ENCODE assay signal across 2 cellular contexts in the genomic region with DNA sequence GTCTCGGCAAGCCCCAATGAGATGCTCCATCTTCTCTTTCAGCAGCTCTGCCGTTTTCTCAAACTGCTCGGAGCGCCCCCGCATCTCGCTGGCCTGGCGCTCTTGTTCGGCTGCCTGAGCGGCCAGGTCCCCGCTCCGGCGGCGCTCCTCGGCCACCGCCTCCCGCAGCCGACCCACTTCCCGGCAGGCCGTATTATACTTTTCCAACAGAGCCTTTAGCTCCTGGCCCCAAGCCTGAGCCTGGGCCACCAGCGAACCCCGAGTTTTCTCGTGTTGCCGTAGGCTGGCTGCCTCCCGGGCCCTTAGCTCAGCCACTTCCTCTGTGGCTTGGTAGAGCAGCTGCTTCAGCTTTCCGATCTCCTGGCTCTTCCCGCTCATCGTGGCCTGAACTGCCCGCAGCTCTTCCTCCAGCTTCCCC.
TF ChIP-seq lines count a peak whose summit lies in the region.

No MANE protein-coding gene starts in this region.

TF ChIP-seq in WTC11, 78 proteins besides CTCF, POLR2A, EP300 and RAD21 (continued from another document and continues in another):
- TF ChIP-seq ZNF263 (CRISPR knock-in tag; IDR thresholded peaks at IDR 0.05; ENCODE audit: low read depth) (no peak), ZNF138 (CRISPR knock-in tag; conservative IDR thresholded peaks at IDR 0.05) (no peak), FOXP4 (CRISPR knock-in tag; IDR thresholded peaks at IDR 0.05) (no peak), KAT7 (CRISPR knock-in tag; IDR thresholded peaks at IDR 0.05; ENCODE audit: borderline replicate concordance) (no peak), ZNF317 (CRISPR knock-in tag; IDR thresholded peaks at IDR 0.05; ENCODE audit: borderline replicate concordance, low read depth) (no peak), ZNF671 (CRISPR knock-in tag; IDR thresholded peaks at IDR 0.05) (no peak)
- TF ChIP-seq, protein P1, sequence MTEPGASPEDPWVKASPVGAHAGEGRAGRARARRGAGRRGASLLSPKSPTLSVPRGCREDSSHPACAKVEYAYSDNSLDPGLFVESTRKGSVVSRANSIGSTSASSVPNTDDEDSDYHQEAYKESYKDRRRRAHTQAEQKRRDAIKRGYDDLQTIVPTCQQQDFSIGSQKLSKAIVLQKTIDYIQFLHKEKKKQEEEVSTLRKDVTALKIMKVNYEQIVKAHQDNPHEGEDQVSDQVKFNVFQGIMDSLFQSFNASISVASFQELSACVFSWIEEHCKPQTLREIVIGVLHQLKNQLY (CRISPR knock-in tag; IDR thresholded peaks at IDR 0.05) = no peak
- TF ChIP-seq, protein P2, sequence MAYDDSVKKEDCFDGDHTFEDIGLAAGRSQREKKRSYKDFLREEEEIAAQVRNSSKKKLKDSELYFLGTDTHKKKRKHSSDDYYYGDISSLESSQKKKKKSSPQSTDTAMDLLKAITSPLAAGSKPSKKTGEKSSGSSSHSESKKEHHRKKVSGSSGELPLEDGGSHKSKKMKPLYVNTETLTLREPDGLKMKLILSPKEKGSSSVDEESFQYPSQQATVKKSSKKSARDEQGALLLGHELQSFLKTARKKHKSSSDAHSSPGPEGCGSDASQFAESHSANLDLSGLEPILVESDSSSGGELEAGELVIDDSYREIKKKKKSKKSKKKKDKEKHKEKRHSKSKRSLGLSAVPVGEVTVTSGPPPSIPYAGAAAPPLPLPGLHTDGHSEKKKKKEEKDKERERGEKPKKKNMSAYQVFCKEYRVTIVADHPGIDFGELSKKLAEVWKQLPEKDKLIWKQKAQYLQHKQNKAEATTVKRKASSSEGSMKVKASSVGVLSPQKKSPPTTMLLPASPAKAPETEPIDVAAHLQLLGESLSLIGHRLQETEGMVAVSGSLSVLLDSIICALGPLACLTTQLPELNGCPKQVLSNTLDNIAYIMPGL (CRISPR knock-in tag; IDR thresholded peaks at IDR 0.05) = no peak
- TF ChIP-seq, protein P3, sequence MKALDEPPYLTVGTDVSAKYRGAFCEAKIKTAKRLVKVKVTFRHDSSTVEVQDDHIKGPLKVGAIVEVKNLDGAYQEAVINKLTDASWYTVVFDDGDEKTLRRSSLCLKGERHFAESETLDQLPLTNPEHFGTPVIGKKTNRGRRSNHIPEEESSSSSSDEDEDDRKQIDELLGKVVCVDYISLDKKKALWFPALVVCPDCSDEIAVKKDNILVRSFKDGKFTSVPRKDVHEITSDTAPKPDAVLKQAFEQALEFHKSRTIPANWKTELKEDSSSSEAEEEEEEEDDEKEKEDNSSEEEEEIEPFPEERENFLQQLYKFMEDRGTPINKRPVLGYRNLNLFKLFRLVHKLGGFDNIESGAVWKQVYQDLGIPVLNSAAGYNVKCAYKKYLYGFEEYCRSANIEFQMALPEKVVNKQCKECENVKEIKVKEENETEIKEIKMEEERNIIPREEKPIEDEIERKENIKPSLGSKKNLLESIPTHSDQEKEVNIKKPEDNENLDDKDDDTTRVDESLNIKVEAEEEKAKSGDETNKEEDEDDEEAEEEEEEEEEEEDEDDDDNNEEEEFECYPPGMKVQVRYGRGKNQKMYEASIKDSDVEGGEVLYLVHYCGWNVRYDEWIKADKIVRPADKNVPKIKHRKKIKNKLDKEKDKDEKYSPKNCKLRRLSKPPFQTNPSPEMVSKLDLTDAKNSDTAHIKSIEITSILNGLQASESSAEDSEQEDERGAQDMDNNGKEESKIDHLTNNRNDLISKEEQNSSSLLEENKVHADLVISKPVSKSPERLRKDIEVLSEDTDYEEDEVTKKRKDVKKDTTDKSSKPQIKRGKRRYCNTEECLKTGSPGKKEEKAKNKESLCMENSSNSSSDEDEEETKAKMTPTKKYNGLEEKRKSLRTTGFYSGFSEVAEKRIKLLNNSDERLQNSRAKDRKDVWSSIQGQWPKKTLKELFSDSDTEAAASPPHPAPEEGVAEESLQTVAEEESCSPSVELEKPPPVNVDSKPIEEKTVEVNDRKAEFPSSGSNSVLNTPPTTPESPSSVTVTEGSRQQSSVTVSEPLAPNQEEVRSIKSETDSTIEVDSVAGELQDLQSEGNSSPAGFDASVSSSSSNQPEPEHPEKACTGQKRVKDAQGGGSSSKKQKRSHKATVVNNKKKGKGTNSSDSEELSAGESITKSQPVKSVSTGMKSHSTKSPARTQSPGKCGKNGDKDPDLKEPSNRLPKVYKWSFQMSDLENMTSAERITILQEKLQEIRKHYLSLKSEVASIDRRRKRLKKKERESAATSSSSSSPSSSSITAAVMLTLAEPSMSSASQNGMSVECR (CRISPR knock-in tag; IDR thresholded peaks at IDR 0.05; ENCODE audit: borderline replicate concordance) = no peak
- TF ChIP-seq, protein P4, sequence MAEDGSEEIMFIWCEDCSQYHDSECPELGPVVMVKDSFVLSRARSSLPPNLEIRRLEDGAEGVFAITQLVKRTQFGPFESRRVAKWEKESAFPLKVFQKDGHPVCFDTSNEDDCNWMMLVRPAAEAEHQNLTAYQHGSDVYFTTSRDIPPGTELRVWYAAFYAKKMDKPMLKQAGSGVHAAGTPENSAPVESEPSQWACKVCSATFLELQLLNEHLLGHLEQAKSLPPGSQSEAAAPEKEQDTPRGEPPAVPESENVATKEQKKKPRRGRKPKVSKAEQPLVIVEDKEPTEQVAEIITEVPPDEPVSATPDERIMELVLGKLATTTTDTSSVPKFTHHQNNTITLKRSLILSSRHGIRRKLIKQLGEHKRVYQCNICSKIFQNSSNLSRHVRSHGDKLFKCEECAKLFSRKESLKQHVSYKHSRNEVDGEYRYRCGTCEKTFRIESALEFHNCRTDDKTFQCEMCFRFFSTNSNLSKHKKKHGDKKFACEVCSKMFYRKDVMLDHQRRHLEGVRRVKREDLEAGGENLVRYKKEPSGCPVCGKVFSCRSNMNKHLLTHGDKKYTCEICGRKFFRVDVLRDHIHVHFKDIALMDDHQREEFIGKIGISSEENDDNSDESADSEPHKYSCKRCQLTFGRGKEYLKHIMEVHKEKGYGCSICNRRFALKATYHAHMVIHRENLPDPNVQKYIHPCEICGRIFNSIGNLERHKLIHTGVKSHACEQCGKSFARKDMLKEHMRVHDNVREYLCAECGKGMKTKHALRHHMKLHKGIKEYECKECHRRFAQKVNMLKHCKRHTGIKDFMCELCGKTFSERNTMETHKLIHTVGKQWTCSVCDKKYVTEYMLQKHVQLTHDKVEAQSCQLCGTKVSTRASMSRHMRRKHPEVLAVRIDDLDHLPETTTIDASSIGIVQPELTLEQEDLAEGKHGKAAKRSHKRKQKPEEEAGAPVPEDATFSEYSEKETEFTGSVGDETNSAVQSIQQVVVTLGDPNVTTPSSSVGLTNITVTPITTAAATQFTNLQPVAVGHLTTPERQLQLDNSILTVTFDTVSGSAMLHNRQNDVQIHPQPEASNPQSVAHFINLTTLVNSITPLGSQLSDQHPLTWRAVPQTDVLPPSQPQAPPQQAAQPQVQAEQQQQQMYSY (CRISPR knock-in tag; IDR thresholded peaks at IDR 0.05) = no peak

TF ChIP-seq in liver, 16 proteins besides CTCF, POLR2A, EP300 and RAD21 (continued from another document):
- TF ChIP-seq ATF3 (IDR thresholded peaks at IDR 0.05) (no peak), HNF4A (conservative IDR thresholded peaks at IDR 0.05) (no peak), EGR1 (IDR thresholded peaks at IDR 0.05; ENCODE audit: low read depth in 2 of 2) (no peak), JUND (IDR thresholded peaks at IDR 0.05) (no peak), FOXA2 (IDR thresholded peaks at IDR 0.05) (no peak), ZBTB33 (IDR thresholded peaks at IDR 0.05) (no peak), TAF1 (conservative IDR thresholded peaks at IDR 0.05) (no peak), SP1 (IDR thresholded peaks at IDR 0.05) (no peak), RXRA (IDR thresholded peaks at IDR 0.05) (no peak), NR2F2 (IDR thresholded peaks at IDR 0.05) (no peak), FOXA1 (IDR thresholded peaks at IDR 0.05) (no peak), YY1 (IDR thresholded peaks at IDR 0.05) (no peak)
TF ChIP-seq in liver: peak in this region for 0.
